ENCODE assay signal across 22 cellular contexts in genomic region chr2:238686223-238686622, GRCh38.
A peak's percentile ranks its signal among the peaks of the same experiment; 100 is the strongest.
DNase-seq lines count a peak whose midpoint lies in the region; ATAC-seq, FAIRE-seq and TF ChIP-seq lines count a peak whose summit lies in the region.
"Had no signal": no experiment of that assay in that cellular context is flagged by ENCODE, and none has a peak within 500 bp of the region (broad histone marks: within the 10 kb centered on the region; RNA-seq: fewer than 3 reads in every experiment).

No MANE protein-coding gene starts in this region.

- no peak for ATAC-seq in PC-3
- ATAC-seq: K562 had no signal

- no peak for TF ChIP-seq POLR2A in vagina (IDR thresholded peaks at IDR 0.05)

- no peaks in the 10 kb centered on the region for H3K9me2 ChIP-seq in PC-3 (replicated peaks; ENCODE audit: low read length)

- H3K27me3 ChIP-seq in BLaER1 treated with 17β-estradiol and CSF1 and Interleukin-3, amounts not matched to agents 10 nM and 100 nM: no peaks in the 10 kb centered on the region
- no peaks in the 10 kb centered on the region for H3K27me3 ChIP-seq in PC-3 (ENCODE audit: low read length)
- H3K27me3 ChIP-seq in bronchial epithelial cell (ENCODE audit: control insufficient read depth, insufficient read depth, low read length): no peaks in the 10 kb centered on the region
- H3K27me3 ChIP-seq in vagina: no peaks in the 10 kb centered on the region
- peaks cover 14% of the 10 kb centered on the region; the same call in 1 of the 2 replicates for H3K27me3 ChIP-seq in SJCRH30

- H3K36me3 ChIP-seq in BLaER1 treated with 17β-estradiol and CSF1 and Interleukin-3, amounts not matched to agents 10 nM and 100 nM: no peaks in the 10 kb centered on the region
- H3K36me3 ChIP-seq in PC-3 (ENCODE audit: low read depth, low read length) (no peaks in the 10 kb centered on the region), bronchial epithelial cell (ENCODE audit: control insufficient read depth, insufficient read depth, low read length) (no peaks in the 10 kb centered on the region), vagina (no peaks in the 10 kb centered on the region), SJCRH30 (no peaks in the 10 kb centered on the region)

- intact Hi-C loops in PC-3 (cut with micrococcal nuclease) (no loop called here), vagina (cut with DNase I) (no loop called here)

- H4K20me1 ChIP-seq in BLaER1 treated with 17β-estradiol and CSF1 and Interleukin-3, amounts not matched to agents 10 nM and 100 nM: no peaks in the 10 kb centered on the region
- H4K20me1 ChIP-seq in PC-3 (ENCODE audit: low read length): no peaks in the 10 kb centered on the region

- FAIRE-seq in bronchial epithelial cell (lab: Jason Lieb, UNC): peak; percentile 85
- FAIRE-seq: K562, RCC 7860 had no signal

- DNase-seq in PC-3 (no peak), bronchial epithelial cell (ENCODE audit: low read depth) (no peak), vagina (ENCODE audit: extremely low spot score in 2 of 2) (peak in 1 of 2 donors; percentile 83), SJCRH30 (no peak), activated gamma-delta T cell (lab: John Stamatoyannopoulos, UW) (no peak), GM10248 (ENCODE audit: extremely low spot score) (no peak)
- DNase-seq: AML-193; DMS79; H9; HFFc6; NCI-H1092 treated with DMSO at 0.1 percent for 48 hours; NCI-H146; NCI-H2029; NCI-H226; NCI-H510A treated with DMSO at 0.1 percent for 48 hours; NCI-H748 treated with DMSO at 0.1 percent for 48 hours; NK-92 treated with Interleukin-12 subunit alpha and Interleukin-12 subunit beta, amount 100 ng/mL, for 24 hours; Right ventricle myocardium superior; SW 1271 had no signal

- peak overlapping the region; percentile 2 to 53 (median 26); a peak in 16 of 22 replicates for H3K4me2 ChIP-seq in BLaER1 treated with 17β-estradiol and CSF1 and Interleukin-3, amounts not matched to agents 10 nM and 100 nM
- H3K4me2 ChIP-seq in PC-3 (ENCODE audit: low read length): no peak overlapping the region; the same call in 1 of the 2 replicates

- H3K79me2 ChIP-seq in PC-3 (ENCODE audit: low read length): no peaks in the 10 kb centered on the region

- H3F3A ChIP-seq in PC-3 (ENCODE audit: low read length, unreplicated experiment): peaks cover 5% of the 10 kb centered on the region

- CTCF ChIA-PET in PC-3 (lab: Charles Lee) (no interaction called here), GM10248 (lab: Yijun Ruan, JAX) (no interaction called here)

- TF ChIP-seq CTCF in PC-3 (conservative IDR thresholded peaks at IDR 0.05; ENCODE audit: low read depth, low read length) (no peak), bronchial epithelial cell (IDR thresholded peaks at IDR 0.05; ENCODE audit: insufficient read depth, low read length, severe bottlenecking) (no peak), vagina (IDR thresholded peaks at IDR 0.05) (no peak), GM10248 (IDR thresholded peaks at IDR 0.05; ENCODE audit: control extremely low read depth, extremely low read depth, low read depth, missing control alignments) (no peak)

- no TSS peak for BruUV-seq in PC-3 (replicated peaks; lab: Mats Ljungman, UMichigan)

- H3K4me3 ChIP-seq in BLaER1 treated with 17β-estradiol and CSF1 and Interleukin-3, amounts not matched to agents 10 nM and 100 nM: no peak overlapping the region
- H3K4me3 ChIP-seq in PC-3 (ENCODE audit: low read length) (no peak overlapping the region), bronchial epithelial cell (ENCODE audit: low read depth, low read length) (no peak overlapping the region), vagina (no peak overlapping the region), SJCRH30 (no peak overlapping the region)
- H3K4me3 ChIP-seq: K562 had no signal

- H3K4me1 ChIP-seq in BLaER1 treated with 17β-estradiol and CSF1 and Interleukin-3, amounts not matched to agents 10 nM and 100 nM: peaks cover 13 to 25% (median 21%) of the 10 kb centered on the region in 10 experiments; a peak in 17 of 20 replicates
- H3K4me1 ChIP-seq in PC-3 (ENCODE audit: insufficient read depth, low read length) (peaks cover 28% of the 10 kb centered on the region), vagina (peaks cover 18% of the 10 kb centered on the region), SJCRH30 (no peaks in the 10 kb centered on the region)

- H3K9ac ChIP-seq in BLaER1 treated with 17β-estradiol and CSF1 and Interleukin-3, amounts not matched to agents 10 nM and 100 nM: no peak overlapping the region
- no peak overlapping the region for H3K9ac ChIP-seq in PC-3 (ENCODE audit: low read length)

- peaks cover 0 to 10% (median 0%) of the 10 kb centered on the region in 11 experiments; a peak in 3 of 22 replicates for H3K9me3 ChIP-seq in BLaER1 treated with 17β-estradiol and CSF1 and Interleukin-3, amounts not matched to agents 10 nM and 100 nM (replicated peaks in 1 of 11)
- no peaks in the 10 kb centered on the region for H3K9me3 ChIP-seq in PC-3 (ENCODE audit: low read length)
- no peaks in the 10 kb centered on the region for H3K9me3 ChIP-seq in vagina
- H3K9me3 ChIP-seq in SJCRH30 (replicated peaks): no peaks in the 10 kb centered on the region

- H2AFZ ChIP-seq in PC-3 (ENCODE audit: low read length): no peak overlapping the region

- no peak overlapping the region for H3K27ac ChIP-seq in BLaER1 treated with 17β-estradiol and CSF1 and Interleukin-3, amounts not matched to agents 10 nM and 100 nM
- H3K27ac ChIP-seq in PC-3 (ENCODE audit: low read length) (peak overlapping the region; percentile 92), vagina (peak overlapping the region; percentile 65), SJCRH30 (no peak overlapping the region)

- POLR2A ChIA-PET in PC-3 (lab: Charles Lee; ENCODE audit: unreplicated experiment) (no interaction called here), GM10248 (lab: Yijun Ruan, JAX) (no interaction called here)

Comparison
In these comparisons a context has a peak if more than half of its experiments do, and no peak if none do; other contexts are left out.
1. H3K27ac ChIP-seq: peak in PC-3 (single experiment) and vagina (single experiment); none in BLaER1 treated with 17β-estradiol and CSF1 and Interleukin-3, amounts not matched to agents 10 nM and 100 nM (0 of 11) and SJCRH30 (single experiment).